21 cellular contexts compared by ENCODE assay signal in genomic region chr3:59527493-59527892, GRCh38.
A peak's percentile ranks its signal among the peaks of the same experiment; 100 is the strongest.
DNase-seq lines count a peak whose midpoint lies in the region; ATAC-seq and TF ChIP-seq lines count a peak whose summit lies in the region.
"Had no signal": no experiment of that assay in that cellular context is flagged by ENCODE, and none has a peak within 500 bp of the region (broad histone marks: within the 10 kb centered on the region; RNA-seq: fewer than 3 reads in every experiment).

No MANE protein-coding gene starts in this region.

- CTCF ChIA-PET in activated CD8-positive, alpha-beta memory T cell treated with anti-CD3 and anti-CD28 coated beads, Interleukin-2, amount 10 ng/mL, durations not matched to agents 7 days and 5 days (lab: Charles Lee): interaction anchor here (1.5 kb wide), 1 partner anchor 101 kb away, joined by 3 read pairs; no protein-coding TSS in a partner anchor

- no peak for TF ChIP-seq CTCF in natural killer cell (IDR thresholded peaks at IDR 0.05)

- peaks cover 7% of the 10 kb centered on the region for H3K36me3 Mint-ChIP-seq in activated CD8-positive, alpha-beta memory T cell treated with anti-CD3 and anti-CD28 coated beads, Interleukin-2, amount 10 ng/mL, durations not matched to agents 7 days and 5 days
- peaks cover 17% of the 10 kb centered on the region for H3K36me3 Mint-ChIP-seq in natural killer cell treated with Interleukin-12 subunit alpha and Interleukin-12 subunit beta and Interleukin-15 and Interleukin-18, amount 100 ng/mL, for 72 hours
- no peaks in the 10 kb centered on the region for H3K36me3 Mint-ChIP-seq in natural killer cell
- H3K36me3 Mint-ChIP-seq in activated naive CD8-positive, alpha-beta T cell treated with anti-CD3 and anti-CD28 coated beads for 36 hours: peaks cover 1% of the 10 kb centered on the region
- H3K36me3 Mint-ChIP-seq: CD14-positive monocyte; CD8-positive, alpha-beta memory T cell; IgD-negative memory B cell had no signal

- peak; percentile 49 for ATAC-seq in activated CD8-positive, alpha-beta memory T cell treated with anti-CD3 and anti-CD28 coated beads, Interleukin-2, amount 10 ng/mL, durations not matched to agents 7 days and 5 days
- ATAC-seq in natural killer cell treated with Interleukin-12 subunit alpha and Interleukin-12 subunit beta and Interleukin-15 and Interleukin-18, amount 100 ng/mL, for 72 hours: peak; percentile 68 to 76
- no peak for ATAC-seq in natural killer cell
- ATAC-seq: PC-3 had no signal

- H3K4me3 Mint-ChIP-seq in activated CD8-positive, alpha-beta memory T cell treated with anti-CD3 and anti-CD28 coated beads, Interleukin-2, amount 10 ng/mL, durations not matched to agents 7 days and 5 days: no peak overlapping the region
- peak overlapping the region; percentile 73 for H3K4me3 Mint-ChIP-seq in natural killer cell treated with Interleukin-12 subunit alpha and Interleukin-12 subunit beta and Interleukin-15 and Interleukin-18, amount 100 ng/mL, for 72 hours
- H3K4me3 Mint-ChIP-seq in natural killer cell: no peak overlapping the region
- H3K4me3 Mint-ChIP-seq in activated naive CD8-positive, alpha-beta T cell treated with anti-CD3 and anti-CD28 coated beads for 36 hours: no peak overlapping the region
- H3K4me3 Mint-ChIP-seq: B cell; CD14-positive monocyte; CD8-positive, alpha-beta memory T cell; IgD-negative memory B cell had no signal

- in situ Hi-C loops in G401 (cut with HindIII; ENCODE audit: low sequenced_read_pairs): no loop called here

- H3K9me3 Mint-ChIP-seq in activated CD8-positive, alpha-beta memory T cell treated with anti-CD3 and anti-CD28 coated beads, Interleukin-2, amount 10 ng/mL, durations not matched to agents 7 days and 5 days (ENCODE audit: low read depth): peaks cover 5% of the 10 kb centered on the region
- H3K9me3 Mint-ChIP-seq in natural killer cell treated with Interleukin-12 subunit alpha and Interleukin-12 subunit beta and Interleukin-15 and Interleukin-18, amount 100 ng/mL, for 72 hours: peaks cover 3% of the 10 kb centered on the region
- no peaks in the 10 kb centered on the region for H3K9me3 Mint-ChIP-seq in natural killer cell
- peaks cover 8% of the 10 kb centered on the region for H3K9me3 Mint-ChIP-seq in activated naive CD8-positive, alpha-beta T cell treated with anti-CD3 and anti-CD28 coated beads for 36 hours
- H3K9me3 Mint-ChIP-seq: IgD-negative memory B cell had no signal

- no peak for DNase-seq in activated CD8-positive, alpha-beta memory T cell treated with anti-CD3 and anti-CD28 coated beads, Interleukin-2, amount 10 ng/mL, durations not matched to agents 7 days and 5 days
- DNase-seq in activated CD8-positive, alpha-beta memory T cell treated with anti-CD3 and anti-CD28 coated beads for 24 hours: no peak
- DNase-seq in natural killer cell treated with Interleukin-12 subunit alpha and Interleukin-12 subunit beta and Interleukin-15 and Interleukin-18, amount 100 ng/mL, for 72 hours (ENCODE audit: low spot score): no peak
- DNase-seq in natural killer cell: no peak
- no peak for DNase-seq in activated naive CD8-positive, alpha-beta T cell treated with anti-CD3 and anti-CD28 coated beads for 36 hours
- DNase-seq in AG20443 (ENCODE audit: low spot score): no peak
- no peak for DNase-seq in G401 (ENCODE audit: low spot score)
- DNase-seq: CD8-positive, alpha-beta memory T cell; DMS 273 treated with DMSO at 0.1 percent for 48 hours; DMS79 treated with DMSO at 0.1 percent for 48 hours; MM.1S; NCI-H1694; NCI-H2029 treated with DMSO at 0.1 percent for 48 hours; NCI-H446 treated with DMSO at 0.1 percent for 48 hours; NCI-H526; NK-92 treated with Interleukin-12 subunit alpha and Interleukin-12 subunit beta, amount 100 ng/mL, for 24 hours; PC-3; SJCRH30 had no signal

- intact Hi-C loops in natural killer cell (cut with micrococcal nuclease): no loop called here

- peak overlapping the region; percentile 32 for H3K27ac Mint-ChIP-seq in activated CD8-positive, alpha-beta memory T cell treated with anti-CD3 and anti-CD28 coated beads, Interleukin-2, amount 10 ng/mL, durations not matched to agents 7 days and 5 days
- H3K27ac Mint-ChIP-seq in natural killer cell treated with Interleukin-12 subunit alpha and Interleukin-12 subunit beta and Interleukin-15 and Interleukin-18, amount 100 ng/mL, for 72 hours: peak overlapping the region; percentile 84 to 89
- no peak overlapping the region for H3K27ac Mint-ChIP-seq in natural killer cell
- peak overlapping the region; percentile 68 for H3K27ac Mint-ChIP-seq in activated naive CD8-positive, alpha-beta T cell treated with anti-CD3 and anti-CD28 coated beads for 36 hours
- H3K27ac Mint-ChIP-seq: B cell; CD14-positive monocyte; CD8-positive, alpha-beta memory T cell; IgD-negative memory B cell had no signal

- H3K27me3 Mint-ChIP-seq in activated CD8-positive, alpha-beta memory T cell treated with anti-CD3 and anti-CD28 coated beads, Interleukin-2, amount 10 ng/mL, durations not matched to agents 7 days and 5 days: no peaks in the 10 kb centered on the region
- H3K27me3 Mint-ChIP-seq in natural killer cell treated with Interleukin-12 subunit alpha and Interleukin-12 subunit beta and Interleukin-15 and Interleukin-18, amount 100 ng/mL, for 72 hours: peaks cover 28 to 32% of the 10 kb centered on the region in 2 donors
- H3K27me3 Mint-ChIP-seq in natural killer cell (ENCODE audit: low read depth in 2 of 2): peaks cover 15 to 52% of the 10 kb centered on the region in 2 donors
- H3K27me3 Mint-ChIP-seq in activated naive CD8-positive, alpha-beta T cell treated with anti-CD3 and anti-CD28 coated beads for 36 hours: no peaks in the 10 kb centered on the region
- H3K27me3 Mint-ChIP-seq: B cell had no signal

- peaks cover 16% of the 10 kb centered on the region for H3K4me1 Mint-ChIP-seq in activated CD8-positive, alpha-beta memory T cell treated with anti-CD3 and anti-CD28 coated beads, Interleukin-2, amount 10 ng/mL, durations not matched to agents 7 days and 5 days
- H3K4me1 Mint-ChIP-seq in natural killer cell treated with Interleukin-12 subunit alpha and Interleukin-12 subunit beta and Interleukin-15 and Interleukin-18, amount 100 ng/mL, for 72 hours (ENCODE audit: low read depth in 2 of 2): peaks cover 3 to 9% of the 10 kb centered on the region in 2 donors
- no peaks in the 10 kb centered on the region for H3K4me1 Mint-ChIP-seq in natural killer cell
- peaks cover 6% of the 10 kb centered on the region for H3K4me1 Mint-ChIP-seq in activated naive CD8-positive, alpha-beta T cell treated with anti-CD3 and anti-CD28 coated beads for 36 hours
- H3K4me1 Mint-ChIP-seq: B cell, CD14-positive monocyte, IgD-negative memory B cell had no signal

Comparison
In these comparisons a context has a peak if more than half of its experiments do, and no peak if none do; other contexts are left out.
1. ATAC-seq: peak in activated CD8-positive, alpha-beta memory T cell treated with anti-CD3 and anti-CD28 coated beads, Interleukin-2, amount 10 ng/mL, durations not matched to agents 7 days and 5 days (single experiment) and natural killer cell treated with Interleukin-12 subunit alpha and Interleukin-12 subunit beta and Interleukin-15 and Interleukin-18, amount 100 ng/mL, for 72 hours (2 of 2); none in natural killer cell (0 of 3).
2. H3K27ac Mint-ChIP-seq: peak in activated CD8-positive, alpha-beta memory T cell treated with anti-CD3 and anti-CD28 coated beads, Interleukin-2, amount 10 ng/mL, durations not matched to agents 7 days and 5 days (single experiment), natural killer cell treated with Interleukin-12 subunit alpha and Interleukin-12 subunit beta and Interleukin-15 and Interleukin-18, amount 100 ng/mL, for 72 hours (2 of 2) and activated naive CD8-positive, alpha-beta T cell treated with anti-CD3 and anti-CD28 coated beads for 36 hours (single experiment); none in natural killer cell (0 of 2).